In genomic region chr11:832529-833113, GRCh38 we compare ENCODE assay signal across 8 cellular contexts. TPM values are rescaled to one million over a fixed set of nuclear protein-coding genes. Genes with fewer than 3 reads are reported as not detected.
DNase-seq lines count a peak whose midpoint lies in the region; ATAC-seq, FAIRE-seq and TF ChIP-seq lines count a peak whose summit lies in the region.

CD151 (plus strand) TSS chr11:832952; CDS start chr11:836070, 3,118 bp downstream.

- FAIRE-seq in kidney (lab: Jason Lieb, UNC) = no peak

- no peaks in the 10 kb centered on the region for H3K9me3 Mint-ChIP-seq in central memory CD8-positive, alpha-beta T cell

- peak within 1 kb of the TSS; percentile 46 to 59 for H3K4me3 ChIP-seq in kidney (ENCODE audit: low read length in 2 of 2)

- peak within 1 kb of the TSS; percentile 48 to 80 for H3K9ac ChIP-seq in kidney (ENCODE audit: low read length in 2 of 2)

- DNase-seq in SIG-M5 treated with dmso at 0.1 percent for 504 hours (lab: John Stamatoyannopoulos, UW; ENCODE audit: unreplicated experiment) (peak; percentile 38), SIG-M5 (lab: John Stamatoyannopoulos, UW) (no peak), SW480 (ENCODE audit: low spot score) (peak; percentile 60), kidney (no peak)
- DNase-seq in central memory CD8-positive, alpha-beta T cell (ENCODE audit: low spot score in 2 of 2) = no peak
- DNase-seq in stimulated activated CD4-positive, alpha-beta T cell treated with anti-CD3 and anti-CD28 coated beads, Interleukin-2, amount 100 ng/mL, for 4 hours (ENCODE audit: low read depth) = peak; percentile 40

- ATAC-seq in HG03432 (IDR thresholded peaks at IDR 0.05; ENCODE audit: unreplicated experiment) = peak; percentile 42
- peak; percentile 61 for ATAC-seq in central memory CD8-positive, alpha-beta T cell (replicated peaks; ENCODE audit: extremely low read depth, poor library complexity, severe bottlenecking)
- no peak for ATAC-seq in GM19452 (IDR thresholded peaks at IDR 0.05; ENCODE audit: unreplicated experiment)

- H3K4me1 Mint-ChIP-seq in central memory CD8-positive, alpha-beta T cell = peaks cover 13% of the 10 kb centered on the region

- TF ChIP-seq CTCF in kidney (IDR thresholded peaks at IDR 0.05; ENCODE audit: borderline replicate concordance, extremely low read depth, insufficient read depth) = no peak

- peaks cover 7 to 10% of the 10 kb centered on the region in 2 donors for H3K36me3 ChIP-seq in kidney (ENCODE audit: control insufficient read depth in 1 of 2, insufficient read depth in 2 of 2, low read length in 2 of 2)

- peak within 1 kb of the TSS; percentile 85 to 93 for H3K27ac ChIP-seq in kidney (ENCODE audit: low read depth in 2 of 2, low read length in 2 of 2)

- H3K36me3 Mint-ChIP-seq in central memory CD8-positive, alpha-beta T cell (ENCODE audit: insufficient read depth) = no peaks in the 10 kb centered on the region

- peaks cover 28% of the 10 kb centered on the region for H3K27me3 Mint-ChIP-seq in central memory CD8-positive, alpha-beta T cell

- no peaks in the 10 kb centered on the region for H3K9me3 ChIP-seq in kidney (ENCODE audit: control insufficient read depth in 1 of 2, low read length in 2 of 2)

- peaks cover 19 to 59% of the 10 kb centered on the region in 2 donors for H3K4me1 ChIP-seq in kidney (ENCODE audit: control insufficient read depth in 1 of 2, insufficient read depth in 1 of 2, low read depth in 1 of 2, low read length in 2 of 2)

- intact Hi-C loops in kidney (cut with DNase I) = no loop called here

- H3K4me3 Mint-ChIP-seq in central memory CD8-positive, alpha-beta T cell = peak within 1 kb of the TSS; percentile 73

- H3K27ac Mint-ChIP-seq in central memory CD8-positive, alpha-beta T cell (ENCODE audit: low read depth) = no peak within 1 kb of the TSS

RNA-seq across cellular contexts. Expression of gene CD151, which starts in this region (rescaled TPM):
- 476 TPM for total RNA-seq in kidney
- polyA plus RNA-seq in kidney (ENCODE audit: insufficient read depth, low read depth, low replicate concordance) = 379 TPM

Comparison
In these comparisons a context has a peak if more than half of its experiments do, and no peak if none do; other contexts are left out.
1. DNase-seq: peak in SIG-M5 treated with dmso at 0.1 percent for 504 hours (single experiment), SW480 (single experiment) and stimulated activated CD4-positive, alpha-beta T cell treated with anti-CD3 and anti-CD28 coated beads, Interleukin-2, amount 100 ng/mL, for 4 hours (single experiment); none in SIG-M5 (single experiment), central memory CD8-positive, alpha-beta T cell (0 of 2) and kidney (single experiment).